ENCODE assay signal across 1 cellular context in genomic region chr11:128830290-128830813, GRCh38.
A peak's percentile ranks its signal among the peaks of the same experiment; 100 is the strongest.
TF ChIP-seq lines count a peak whose summit lies in the region.

No MANE protein-coding gene starts in this region.

TF ChIP-seq in GM12878, 131 proteins besides CTCF, POLR2A, EP300 and RAD21 (continued from another document and continues in another):
- TF ChIP-seq ZNF622 (IDR thresholded peaks at IDR 0.05) (no peak), JUNB (IDR thresholded peaks at IDR 0.05) (no peak), BACH1 (IDR thresholded peaks at IDR 0.05; ENCODE audit: borderline replicate concordance) (0 out of 2 replicates have a peak, but pooled peaks have one; percentile 45), HDGF (IDR thresholded peaks at IDR 0.05) (0 out of 2 replicates have a peak, but pooled peaks have one; percentile 35), FOS (IDR thresholded peaks at IDR 0.05; ENCODE audit: borderline replicate concordance, extremely low read depth, insufficient read length) (no peak), NFYA (IDR thresholded peaks at IDR 0.05; ENCODE audit: borderline replicate concordance, low read depth, low read length) (no peak), ZNF687 (IDR thresholded peaks at IDR 0.05) (peak; percentile 53; the same call in 1 of the 2 replicates), NFIC (IDR thresholded peaks at IDR 0.05; ENCODE audit: low read depth, low read length) (peak; percentile 12; the same call in 1 of the 2 replicates), FOXK2 (IDR thresholded peaks at IDR 0.05) (no peak), POLR2AphosphoS2 (IDR thresholded peaks at IDR 0.05; ENCODE audit: low read depth, low read length) (no peak), CBX5 (IDR thresholded peaks at IDR 0.05; ENCODE audit: low read depth) (no peak), NRF1 (conservative IDR thresholded peaks at IDR 0.05; ENCODE audit: low read depth, low read length) (no peak), CREM (IDR thresholded peaks at IDR 0.05; ENCODE audit: low read depth) (no peak), CEBPZ (IDR thresholded peaks at IDR 0.05; ENCODE audit: low read depth, low read length) (no peak), BHLHE40 (IDR thresholded peaks at IDR 0.05; ENCODE audit: borderline replicate concordance in 1 of 2, low read depth in 2 of 2, low read length in 1 of 2) (peak in 1 of 2 experiments; percentile 74; a peak in 1 of 4 replicates), IKZF1 (conservative IDR thresholded peaks at IDR 0.05) (peak; percentile 91), ZZZ3 (IDR thresholded peaks at IDR 0.05; ENCODE audit: control insufficient read depth, insufficient read length, low read depth) (no peak), SUPT20H (IDR thresholded peaks at IDR 0.05; ENCODE audit: borderline replicate concordance, control insufficient read depth, low read depth, low read length) (no peak), NR2C1 (IDR thresholded peaks at IDR 0.05) (no peak), BRCA1 (IDR thresholded peaks at IDR 0.05; ENCODE audit: low read depth, low read length) (no peak), ZBED1 (IDR thresholded peaks at IDR 0.05; ENCODE audit: borderline replicate concordance) (no peak), RUNX3 (IDR thresholded peaks at IDR 0.05; ENCODE audit: low read length) (peak; percentile 83), TARDBP (IDR thresholded peaks at IDR 0.05; ENCODE audit: borderline replicate concordance) (no peak), BMI1 (IDR thresholded peaks at IDR 0.05; ENCODE audit: borderline replicate concordance) (peak; percentile 74), POU2F2 (IDR thresholded peaks at IDR 0.05; ENCODE audit: borderline replicate concordance, low read depth, low read length) (no peak), PAX5 (IDR thresholded peaks at IDR 0.05; ENCODE audit: borderline replicate concordance, low read depth, low read length) (no peak), SREBF1 (IDR thresholded peaks at IDR 0.05; ENCODE audit: low read length) (no peak), POLR2AphosphoS5 (IDR thresholded peaks at IDR 0.05; ENCODE audit: low read length) (no peak), NKRF (conservative IDR thresholded peaks at IDR 0.05) (peak; percentile 23; the same call in 1 of the 2 replicates), YBX1 (IDR thresholded peaks at IDR 0.05) (no peak), ZNF274 (IDR thresholded peaks at IDR 0.05; ENCODE audit: insufficient read depth, insufficient read length) (no peak), ATF7 (IDR thresholded peaks at IDR 0.05; ENCODE audit: low read depth) (peak; percentile 83), ZNF217 (IDR thresholded peaks at IDR 0.05) (peak; percentile 72; the same call in 1 of the 2 replicates), MEF2A (IDR thresholded peaks at IDR 0.05; ENCODE audit: insufficient read depth, low read depth, low read length) (no peak), STAT1 (conservative IDR thresholded peaks at IDR 0.05) (no peak), EED (IDR thresholded peaks at IDR 0.05; ENCODE audit: low read depth) (no peak), RAD51 (IDR thresholded peaks at IDR 0.05) (peak; percentile 91), SUZ12 (IDR thresholded peaks at IDR 0.05; ENCODE audit: unreplicated experiment) (no peak), SMAD1 (IDR thresholded peaks at IDR 0.05; ENCODE audit: low read depth, partially characterized antibody) (peak; percentile 39), PML (IDR thresholded peaks at IDR 0.05; ENCODE audit: low read length) (no peak), GABPA (IDR thresholded peaks at IDR 0.05; ENCODE audit: low read depth) (no peak), SKIL (IDR thresholded peaks at IDR 0.05; ENCODE audit: low read depth, poor library complexity, severe bottlenecking) (peak; percentile 62), NR2C2 (IDR thresholded peaks at IDR 0.05; ENCODE audit: borderline replicate concordance, control insufficient read depth, insufficient read length, low read depth) (no peak)
- TF ChIP-seq, protein P1, sequence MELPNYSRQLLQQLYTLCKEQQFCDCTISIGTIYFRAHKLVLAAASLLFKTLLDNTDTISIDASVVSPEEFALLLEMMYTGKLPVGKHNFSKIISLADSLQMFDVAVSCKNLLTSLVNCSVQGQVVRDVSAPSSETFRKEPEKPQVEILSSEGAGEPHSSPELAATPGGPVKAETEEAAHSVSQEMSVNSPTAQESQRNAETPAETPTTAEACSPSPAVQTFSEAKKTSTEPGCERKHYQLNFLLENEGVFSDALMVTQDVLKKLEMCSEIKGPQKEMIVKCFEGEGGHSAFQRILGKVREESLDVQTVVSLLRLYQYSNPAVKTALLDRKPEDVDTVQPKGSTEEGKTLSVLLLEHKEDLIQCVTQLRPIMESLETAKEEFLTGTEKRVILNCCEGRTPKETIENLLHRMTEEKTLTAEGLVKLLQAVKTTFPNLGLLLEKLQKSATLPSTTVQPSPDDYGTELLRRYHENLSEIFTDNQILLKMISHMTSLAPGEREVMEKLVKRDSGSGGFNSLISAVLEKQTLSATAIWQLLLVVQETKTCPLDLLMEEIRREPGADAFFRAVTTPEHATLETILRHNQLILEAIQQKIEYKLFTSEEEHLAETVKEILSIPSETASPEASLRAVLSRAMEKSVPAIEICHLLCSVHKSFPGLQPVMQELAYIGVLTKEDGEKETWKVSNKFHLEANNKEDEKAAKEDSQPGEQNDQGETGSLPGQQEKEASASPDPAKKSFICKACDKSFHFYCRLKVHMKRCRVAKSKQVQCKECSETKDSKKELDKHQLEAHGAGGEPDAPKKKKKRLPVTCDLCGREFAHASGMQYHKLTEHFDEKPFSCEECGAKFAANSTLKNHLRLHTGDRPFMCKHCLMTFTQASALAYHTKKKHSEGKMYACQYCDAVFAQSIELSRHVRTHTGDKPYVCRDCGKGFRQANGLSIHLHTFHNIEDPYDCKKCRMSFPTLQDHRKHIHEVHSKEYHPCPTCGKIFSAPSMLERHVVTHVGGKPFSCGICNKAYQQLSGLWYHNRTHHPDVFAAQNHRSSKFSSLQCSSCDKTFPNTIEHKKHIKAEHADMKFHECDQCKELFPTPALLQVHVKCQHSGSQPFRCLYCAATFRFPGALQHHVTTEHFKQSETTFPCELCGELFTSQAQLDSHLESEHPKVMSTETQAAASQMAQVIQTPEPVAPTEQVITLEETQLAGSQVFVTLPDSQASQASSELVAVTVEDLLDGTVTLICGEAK (IDR thresholded peaks at IDR 0.05; ENCODE audit: borderline replicate concordance), result no peak
- TF ChIP-seq, protein P2, sequence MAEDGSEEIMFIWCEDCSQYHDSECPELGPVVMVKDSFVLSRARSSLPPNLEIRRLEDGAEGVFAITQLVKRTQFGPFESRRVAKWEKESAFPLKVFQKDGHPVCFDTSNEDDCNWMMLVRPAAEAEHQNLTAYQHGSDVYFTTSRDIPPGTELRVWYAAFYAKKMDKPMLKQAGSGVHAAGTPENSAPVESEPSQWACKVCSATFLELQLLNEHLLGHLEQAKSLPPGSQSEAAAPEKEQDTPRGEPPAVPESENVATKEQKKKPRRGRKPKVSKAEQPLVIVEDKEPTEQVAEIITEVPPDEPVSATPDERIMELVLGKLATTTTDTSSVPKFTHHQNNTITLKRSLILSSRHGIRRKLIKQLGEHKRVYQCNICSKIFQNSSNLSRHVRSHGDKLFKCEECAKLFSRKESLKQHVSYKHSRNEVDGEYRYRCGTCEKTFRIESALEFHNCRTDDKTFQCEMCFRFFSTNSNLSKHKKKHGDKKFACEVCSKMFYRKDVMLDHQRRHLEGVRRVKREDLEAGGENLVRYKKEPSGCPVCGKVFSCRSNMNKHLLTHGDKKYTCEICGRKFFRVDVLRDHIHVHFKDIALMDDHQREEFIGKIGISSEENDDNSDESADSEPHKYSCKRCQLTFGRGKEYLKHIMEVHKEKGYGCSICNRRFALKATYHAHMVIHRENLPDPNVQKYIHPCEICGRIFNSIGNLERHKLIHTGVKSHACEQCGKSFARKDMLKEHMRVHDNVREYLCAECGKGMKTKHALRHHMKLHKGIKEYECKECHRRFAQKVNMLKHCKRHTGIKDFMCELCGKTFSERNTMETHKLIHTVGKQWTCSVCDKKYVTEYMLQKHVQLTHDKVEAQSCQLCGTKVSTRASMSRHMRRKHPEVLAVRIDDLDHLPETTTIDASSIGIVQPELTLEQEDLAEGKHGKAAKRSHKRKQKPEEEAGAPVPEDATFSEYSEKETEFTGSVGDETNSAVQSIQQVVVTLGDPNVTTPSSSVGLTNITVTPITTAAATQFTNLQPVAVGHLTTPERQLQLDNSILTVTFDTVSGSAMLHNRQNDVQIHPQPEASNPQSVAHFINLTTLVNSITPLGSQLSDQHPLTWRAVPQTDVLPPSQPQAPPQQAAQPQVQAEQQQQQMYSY (CRISPR knock-in tag; IDR thresholded peaks at IDR 0.05), result no peak
- TF ChIP-seq, protein P3, sequence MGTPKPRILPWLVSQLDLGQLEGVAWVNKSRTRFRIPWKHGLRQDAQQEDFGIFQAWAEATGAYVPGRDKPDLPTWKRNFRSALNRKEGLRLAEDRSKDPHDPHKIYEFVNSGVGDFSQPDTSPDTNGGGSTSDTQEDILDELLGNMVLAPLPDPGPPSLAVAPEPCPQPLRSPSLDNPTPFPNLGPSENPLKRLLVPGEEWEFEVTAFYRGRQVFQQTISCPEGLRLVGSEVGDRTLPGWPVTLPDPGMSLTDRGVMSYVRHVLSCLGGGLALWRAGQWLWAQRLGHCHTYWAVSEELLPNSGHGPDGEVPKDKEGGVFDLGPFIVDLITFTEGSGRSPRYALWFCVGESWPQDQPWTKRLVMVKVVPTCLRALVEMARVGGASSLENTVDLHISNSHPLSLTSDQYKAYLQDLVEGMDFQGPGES (IDR thresholded peaks at IDR 0.05), result no peak
